In genomic region chr1:52055066-52055853, GRCh38 we compare ENCODE assay signal across 8 cellular contexts. TPM values are rescaled to one million over a fixed set of nuclear protein-coding genes. Genes with fewer than 3 reads are reported as not detected.
A peak's percentile ranks its signal among the peaks of the same experiment; 100 is the strongest.
DNase-seq lines count a peak whose midpoint lies in the region; ATAC-seq and TF ChIP-seq lines count a peak whose summit lies in the region.

Gene TXNDC12, minus strand, starts transcription at chr1:52055191. Its CDS starts 95 bp downstream, at chr1:52055096.

- H3K9ac ChIP-seq in smooth muscle cell (ENCODE audit: low read depth) = peak within 1 kb of the TSS; percentile 69

- H3K27me3 ChIP-seq in ACC112 (ENCODE audit: insufficient read depth, low read length) (no peaks in the 10 kb centered on the region), smooth muscle cell (ENCODE audit: low read depth) (no peaks in the 10 kb centered on the region)

- H4K20me1 ChIP-seq in smooth muscle cell (ENCODE audit: low read depth) = peaks cover 25% of the 10 kb centered on the region

- H3K4me1 Mint-ChIP-seq in activated B cell treated with CpG ODN at 0.5 μM for 24 hours (peaks cover 51% of the 10 kb centered on the region), immature natural killer cell (peaks cover 47 to 74% of the 10 kb centered on the region in 2 donors)

- peaks cover 66% of the 10 kb centered on the region for H3K79me2 ChIP-seq in ACC112 (ENCODE audit: control insufficient read depth, insufficient read depth, low read length, unreplicated experiment)
- peaks cover 76% of the 10 kb centered on the region for H3K79me2 ChIP-seq in smooth muscle cell (ENCODE audit: low read depth)

- H2AFZ ChIP-seq in ACC112 (ENCODE audit: low read length, unreplicated experiment) (peak within 1 kb of the TSS; percentile 48), smooth muscle cell (ENCODE audit: low read depth) (peak within 1 kb of the TSS; percentile 81)

- no peaks in the 10 kb centered on the region for H3K9me3 ChIP-seq in smooth muscle cell (replicated peaks; ENCODE audit: low read depth)

- H3K4me3 Mint-ChIP-seq in activated B cell treated with CpG ODN at 0.5 μM for 24 hours (peak within 1 kb of the TSS; percentile 100), immature natural killer cell (peak within 1 kb of the TSS; percentile 92 to 99 (median 95))

- ATAC-seq in GM18867 (IDR thresholded peaks at IDR 0.05; ENCODE audit: unreplicated experiment) (peak; percentile 36), HG03175 (IDR thresholded peaks at IDR 0.05; ENCODE audit: unreplicated experiment) (peak; percentile 20), activated B cell treated with CpG ODN at 0.5 μM for 24 hours (ENCODE audit: low read depth) (peak; percentile 39)

- 1% methylated on average over 45 of the region's 45 CpGs for WGBS in smooth muscle cell (ENCODE audit: low lambda C conversion rate)

- H3K27me3 Mint-ChIP-seq in activated B cell treated with CpG ODN at 0.5 μM for 24 hours = no peaks in the 10 kb centered on the region
- peaks cover 8 to 22% (median 8%) of the 10 kb centered on the region in 3 donors for H3K27me3 Mint-ChIP-seq in immature natural killer cell (ENCODE audit: low read depth in 3 of 3)

- peaks cover 6% of the 10 kb centered on the region for H3F3A ChIP-seq in smooth muscle cell (ENCODE audit: low read depth)

- POLR2A ChIA-PET in activated B cell treated with CpG ODN at 0.5 μM for 24 hours (lab: Charles Lee) = interaction anchor here (0.6 to 5.2 kb wide), 8 partner anchors 10 to 642 kb away, joined by 3 to 63 read pairs (median 4); partner anchors contain the start of genes CC2D1B, KTI12 and RAB3B

- peaks cover 35% of the 10 kb centered on the region for H3K4me1 ChIP-seq in ACC112 (ENCODE audit: control insufficient read depth, insufficient read depth, low read length, unreplicated experiment)
- peaks cover 30% of the 10 kb centered on the region for H3K4me1 ChIP-seq in smooth muscle cell (ENCODE audit: low read depth)

- CTCF ChIA-PET in activated B cell treated with CpG ODN at 0.5 μM for 24 hours (lab: Charles Lee) = interaction anchor here (1.3 kb wide), 1 partner anchor 21 kb away, joined by 4 read pairs; the partner anchor contains the start of gene KTI12

- H3K27ac ChIP-seq in ACC112 (ENCODE audit: low read depth, low read length) (peak within 1 kb of the TSS; percentile 80), smooth muscle cell (ENCODE audit: low read depth) (peak within 1 kb of the TSS; percentile 76)

- peak; percentile 89 for DNase-seq in NCI-H226
- DNase-seq in activated B cell treated with CpG ODN at 0.5 μM for 24 hours = peak; percentile 61
- DNase-seq in cardiac fibroblast (ENCODE audit: low read depth in 2 of 2) = peak; percentile 92 to 94
- DNase-seq in immature natural killer cell = peak; percentile 59 to 65 (median 61)
- peak; percentile 15 for DNase-seq in smooth muscle cell (lab: John Stamatoyannopoulos, UW; ENCODE audit: unreplicated experiment)

- TF ChIP-seq CTCF in activated B cell treated with CpG ODN at 0.5 μM for 24 hours (IDR thresholded peaks at IDR 0.05) = no peak
- no peak for TF ChIP-seq CTCF in cardiac fibroblast (IDR thresholded peaks at IDR 0.05; ENCODE audit: low read depth, low read length)
- no peak for TF ChIP-seq CTCF in smooth muscle cell (IDR thresholded peaks at IDR 0.05; ENCODE audit: borderline replicate concordance, insufficient read depth, poor library complexity, severe bottlenecking)

- H3K27ac Mint-ChIP-seq in activated B cell treated with CpG ODN at 0.5 μM for 24 hours (peak within 1 kb of the TSS; percentile 98), immature natural killer cell (peak within 1 kb of the TSS; percentile 87 to 99 (median 94))

- H3K4me2 ChIP-seq in smooth muscle cell = peak within 1 kb of the TSS; percentile 88

- intact Hi-C loops in activated B cell treated with CpG ODN at 0.5 μM for 24 hours (cut with micrococcal nuclease) = loop anchor here (1.0 to 10.0 kb wide), 9 partner anchors 311 to 2000 kb away; partner anchors contain the start of genes CC2D1B, CPT2, CZIB and FAF1

- H3K36me3 ChIP-seq in ACC112 (ENCODE audit: insufficient read depth, low read length) (peaks cover 7% of the 10 kb centered on the region), smooth muscle cell (ENCODE audit: low read depth) (no peaks in the 10 kb centered on the region)

- H3K4me3 ChIP-seq in ACC112 (ENCODE audit: low read depth, low read length) (peak within 1 kb of the TSS; percentile 90), cardiac fibroblast (replicated peaks in 1 of 2; ENCODE audit: low read depth in 2 of 2, low read length in 2 of 2) (peak within 1 kb of the TSS; percentile 76 to 81), smooth muscle cell (peak within 1 kb of the TSS; percentile 89)

- H3K9me3 Mint-ChIP-seq in activated B cell treated with CpG ODN at 0.5 μM for 24 hours (no peaks in the 10 kb centered on the region), immature natural killer cell (no peaks in the 10 kb centered on the region)

- H3K36me3 Mint-ChIP-seq in activated B cell treated with CpG ODN at 0.5 μM for 24 hours (ENCODE audit: low read depth) (peaks cover 51% of the 10 kb centered on the region), immature natural killer cell (peaks cover 3 to 6% (median 5%) of the 10 kb centered on the region in 3 donors)

RNA-seq across cellular contexts. Expression of gene TXNDC12, which starts in this region (rescaled TPM):
- total RNA-seq in activated B cell treated with CpG ODN at 0.5 μM for 24 hours = 37.4 and 39.0 TPM in 2 replicates
- polyA plus RNA-seq in immature natural killer cell = 100 to 1,000 TPM in 1 of 3 donors, 10 to 100 TPM in 2; 75.1 to 108 (median 78.1) TPM
- 73.0 and 83.4 TPM in 2 replicates for total RNA-seq in smooth muscle cell
- 46.7 and 60.2 TPM in 2 replicates for polyA plus RNA-seq in smooth muscle cell

Comparison
In these comparisons a context has a peak if more than half of its experiments do, and no peak if none do; other contexts are left out.
1. Peak in every context shown above with its lines: DNase-seq, ATAC-seq, H3K4me3 ChIP-seq and H3K27ac ChIP-seq.
2. DNase-seq: peak in every context shown above with its lines; median percentile 93 in cardiac fibroblast; 89 in NCI-H226; 61 in activated B cell treated with CpG ODN at 0.5 μM for 24 hours; 61 in immature natural killer cell; 15 in smooth muscle cell.